ENCODE assay signal across 18 cellular contexts in the genomic region with DNA sequence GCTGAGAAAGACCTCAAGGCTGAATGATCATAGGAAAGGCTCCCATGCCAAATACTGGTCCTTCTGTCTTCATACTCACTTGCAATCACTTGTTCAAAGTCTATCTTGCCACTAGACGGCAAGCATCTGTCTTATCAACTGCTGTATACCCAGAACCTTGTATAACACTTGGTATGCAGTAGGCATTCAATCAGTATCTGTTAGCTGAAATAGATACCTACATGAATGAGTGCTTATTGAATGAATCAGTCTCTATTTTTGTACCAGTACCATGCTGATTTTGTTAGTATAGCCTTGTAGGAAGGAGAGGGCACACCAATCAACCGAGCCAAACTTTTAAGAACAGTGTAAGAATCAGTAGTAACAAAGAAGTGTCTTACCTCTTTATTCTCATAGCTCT.
DNase-seq lines count a peak whose midpoint lies in the region; ATAC-seq and TF ChIP-seq lines count a peak whose summit lies in the region.
"Had no signal": no experiment of that assay in that cellular context is flagged by ENCODE, and none has a peak within 500 bp of the region (broad histone marks: within the 10 kb centered on the region; RNA-seq: fewer than 3 reads in every experiment).

No MANE protein-coding gene starts in this region.

- H3K9me3 ChIP-seq in right cardiac atrium (ENCODE audit: control insufficient read depth, low read length), result no peaks in the 10 kb centered on the region
- no peaks in the 10 kb centered on the region for H3K9me3 ChIP-seq in OCI-LY3 (ENCODE audit: insufficient read depth, low read length)
- no peaks in the 10 kb centered on the region for H3K9me3 ChIP-seq in effector memory CD4-positive, alpha-beta T cell (ENCODE audit: control insufficient read depth, low read length)
- H3K9me3 ChIP-seq in skeletal muscle tissue (ENCODE audit: control insufficient read depth in 3 of 3, low read length in 3 of 3), result no peaks in the 10 kb centered on the region
- H3K9me3 ChIP-seq: SJSA1 had no signal

- H3K36me3 ChIP-seq in OCI-LY3 (replicated peaks; ENCODE audit: low read depth, low read length), result peaks cover 65% of the 10 kb centered on the region
- H3K36me3 ChIP-seq in effector memory CD4-positive, alpha-beta T cell (ENCODE audit: control insufficient read depth, insufficient read depth, low read length), result peaks cover 5% of the 10 kb centered on the region
- peaks cover 0 to 10% (median 0%) of the 10 kb centered on the region in 3 donors for H3K36me3 ChIP-seq in skeletal muscle tissue (ENCODE audit: control insufficient read depth in 3 of 3, insufficient read depth in 3 of 3, low read length in 3 of 3)

- H3K27ac ChIP-seq in right cardiac atrium (ENCODE audit: low read length) (no peak overlapping the region), OCI-LY3 (ENCODE audit: low read length) (peak overlapping the region; percentile 92), skeletal muscle tissue (ENCODE audit: low read depth, low read length) (peak overlapping the region; percentile 57)
- peak overlapping the region; percentile 3 for H3K27ac ChIP-seq in effector memory CD4-positive, alpha-beta T cell (ENCODE audit: insufficient read depth, low read length, poor library complexity, severe bottlenecking)
- H3K27ac ChIP-seq: RWPE1, SJSA1 had no signal

- H4K20me1 ChIP-seq in OCI-LY3 (ENCODE audit: insufficient read depth, low read length), result no peaks in the 10 kb centered on the region

- H3K9ac ChIP-seq in OCI-LY3 (ENCODE audit: low read length) (no peak overlapping the region), skeletal muscle tissue (ENCODE audit: low read depth in 1 of 3, low read length in 3 of 3) (no peak overlapping the region)

- H3K36me3 Mint-ChIP-seq in Calu3 (ENCODE audit: insufficient read depth, unreplicated experiment), result no peaks in the 10 kb centered on the region
- H3K36me3 Mint-ChIP-seq in activated naive CD4-positive, alpha-beta T cell treated with anti-CD3 and anti-CD28 coated beads, Interleukin-2, amount 50 U/mL, for 72 hours, result peaks cover 0 to 34% of the 10 kb centered on the region in 2 donors

- H3K79me2 ChIP-seq in OCI-LY3 (ENCODE audit: low read length), result peaks cover 74% of the 10 kb centered on the region

- no TSS peak for BruUV-seq in Calu3 (replicated peaks; lab: Mats Ljungman, UMichigan)

- no peaks in the 10 kb centered on the region for H3K27me3 Mint-ChIP-seq in Calu3 (ENCODE audit: unreplicated experiment)

- H3K27ac Mint-ChIP-seq in Calu3 (ENCODE audit: unreplicated experiment), result no peak overlapping the region
- no peak overlapping the region for H3K27ac Mint-ChIP-seq in activated naive CD4-positive, alpha-beta T cell treated with anti-CD3 and anti-CD28 coated beads, Interleukin-2, amount 50 U/mL, for 72 hours

- CTCF ChIA-PET in Calu3 (lab: Charles Lee), result no interaction called here

- no peaks in the 10 kb centered on the region for H3K9me3 Mint-ChIP-seq in Calu3 (ENCODE audit: low read depth, unreplicated experiment)
- peaks cover 0 to 14% of the 10 kb centered on the region in 2 donors for H3K9me3 Mint-ChIP-seq in activated naive CD4-positive, alpha-beta T cell treated with anti-CD3 and anti-CD28 coated beads, Interleukin-2, amount 50 U/mL, for 72 hours
- H3K9me3 Mint-ChIP-seq: CD14-positive monocyte had no signal

- H3K4me2 ChIP-seq in OCI-LY3 (ENCODE audit: low read length), result peak overlapping the region; percentile 76; the same call in 1 of the 2 replicates

- H3K4me1 ChIP-seq in right cardiac atrium (ENCODE audit: control insufficient read depth, insufficient read depth, low read length), result peaks cover 4% of the 10 kb centered on the region
- H3K4me1 ChIP-seq in OCI-LY3 (ENCODE audit: low read length), result peaks cover 74% of the 10 kb centered on the region
- peaks cover 14% of the 10 kb centered on the region for H3K4me1 ChIP-seq in effector memory CD4-positive, alpha-beta T cell (ENCODE audit: control insufficient read depth, insufficient read depth, low read length, poor library complexity, severe bottlenecking)
- peaks cover 25 to 38% (median 30%) of the 10 kb centered on the region in 3 donors for H3K4me1 ChIP-seq in skeletal muscle tissue (ENCODE audit: control insufficient read depth in 3 of 3, insufficient read depth in 3 of 3, low read length in 3 of 3)

- H2AFZ ChIP-seq in OCI-LY3 (ENCODE audit: low read depth, low read length), result no peak overlapping the region

- H3K27me3 ChIP-seq in right cardiac atrium (ENCODE audit: control insufficient read depth, insufficient read depth) (no peaks in the 10 kb centered on the region), OCI-LY3 (ENCODE audit: low read depth, low read length) (no peaks in the 10 kb centered on the region), skeletal muscle tissue (ENCODE audit: control insufficient read depth in 3 of 3, insufficient read depth in 3 of 3, low read length in 3 of 3) (no peaks in the 10 kb centered on the region)
- H3K27me3 ChIP-seq in effector memory CD4-positive, alpha-beta T cell (replicated peaks; ENCODE audit: control insufficient read depth, insufficient read depth, low read length, poor library complexity, severe bottlenecking), result no peaks in the 10 kb centered on the region
- H3K27me3 ChIP-seq: SJSA1 had no signal

- WGBS in right cardiac atrium, result 73% methylated on average over 2 of the region's 2 CpGs

- no peak overlapping the region for H3K4me3 ChIP-seq in right cardiac atrium (ENCODE audit: low read length)
- H3K4me3 ChIP-seq in OCI-LY3 (ENCODE audit: low read length), result no peak overlapping the region
- no peak overlapping the region for H3K4me3 ChIP-seq in effector memory CD4-positive, alpha-beta T cell (ENCODE audit: insufficient read depth, low read depth, low read length, poor library complexity, severe bottlenecking)
- H3K4me3 ChIP-seq in skeletal muscle tissue (ENCODE audit: low read length in 3 of 3), result no peak overlapping the region
- H3K4me3 ChIP-seq: SJSA1 had no signal

- H3K4me1 Mint-ChIP-seq in Calu3 (ENCODE audit: low read depth, unreplicated experiment), result peaks cover 12% of the 10 kb centered on the region
- H3K4me1 Mint-ChIP-seq: CD14-positive monocyte had no signal

- DNase-seq in left ventricle myocardium superior (no peak), right cardiac atrium (no peak), Calu3 (no peak)
- no peak for DNase-seq in effector memory CD4-positive, alpha-beta T cell
- no peak for DNase-seq in activated naive CD4-positive, alpha-beta T cell treated with anti-CD3 and anti-CD28 coated beads, Interleukin-2, amount 50 U/mL, for 72 hours (ENCODE audit: low spot score in 2 of 2)
- DNase-seq: GOT3, KG1, NCI-H146, NCI-H2081, NCI-H774, PC-3 had no signal

- intact Hi-C loops in left ventricle myocardium superior (cut with micrococcal nuclease), result no loop called here
- intact Hi-C loops in right cardiac atrium (cut with DNase I), result loop anchor here in 1 of 4 donors (10.0 kb wide), 1 partner anchor 69 kb away; no protein-coding TSS in a partner anchor
- intact Hi-C loops in Calu3 (cut with micrococcal nuclease; ENCODE audit: unreplicated experiment), result no loop called here

- TF ChIP-seq CTCF in OCI-LY3 (IDR thresholded peaks at IDR 0.05; ENCODE audit: low read depth, low read length) (no peak), Calu3 (IDR thresholded peaks at IDR 0.05; ENCODE audit: unreplicated experiment) (no peak)

- ATAC-seq in left ventricle myocardium superior (peak; percentile 39), right cardiac atrium (no peak), GM19351 (IDR thresholded peaks at IDR 0.05; ENCODE audit: unreplicated experiment) (no peak)
- ATAC-seq in activated naive CD4-positive, alpha-beta T cell treated with anti-CD3 and anti-CD28 coated beads, Interleukin-2, amount 50 U/mL, for 72 hours, result no peak
- ATAC-seq: HepG2, PC-3 had no signal

- H3K4me3 Mint-ChIP-seq in Calu3 (ENCODE audit: low read depth, unreplicated experiment), result no peak overlapping the region
- H3K4me3 Mint-ChIP-seq: CD14-positive monocyte had no signal
